ENCODE assay signal across 2 cellular contexts in genomic region chr14:75220097-75220496, GRCh38.
TF ChIP-seq lines count a peak whose summit lies in the region.

No MANE protein-coding gene starts in this region.

TF ChIP-seq in IMR-90, 13 proteins besides CTCF, POLR2A, EP300 and RAD21:
- TF ChIP-seq MXI1 (IDR thresholded peaks at IDR 0.05; ENCODE audit: borderline replicate concordance, low read depth, low read length): no peak
- no peak for TF ChIP-seq MAZ (IDR thresholded peaks at IDR 0.05; ENCODE audit: borderline replicate concordance, low read depth, low read length)
- TF ChIP-seq MAFK (IDR thresholded peaks at IDR 0.05; ENCODE audit: low read depth, low read length): no peak
- no peak for TF ChIP-seq FOS (IDR thresholded peaks at IDR 0.05; ENCODE audit: low read depth, low read length)
- no peak for TF ChIP-seq RFX5 (IDR thresholded peaks at IDR 0.05; ENCODE audit: low read depth, low read length)
- TF ChIP-seq SMC3 (IDR thresholded peaks at IDR 0.05; ENCODE audit: low read depth, low read length): no peak
- no peak for TF ChIP-seq ELK1 (IDR thresholded peaks at IDR 0.05; ENCODE audit: borderline replicate concordance, low read depth, low read length)
- no peak for TF ChIP-seq NFE2L2 (IDR thresholded peaks at IDR 0.05; ENCODE audit: low read depth, low read length)
- no peak for TF ChIP-seq BHLHE40 (IDR thresholded peaks at IDR 0.05; ENCODE audit: low read depth, low read length)
- no peak for TF ChIP-seq USF2 (IDR thresholded peaks at IDR 0.05; ENCODE audit: low read depth, low read length)
- no peak for TF ChIP-seq RCOR1 (IDR thresholded peaks at IDR 0.05; ENCODE audit: insufficient replicate concordance, low read length)
- no peak for TF ChIP-seq CEBPB (IDR thresholded peaks at IDR 0.05; ENCODE audit: low read depth, low read length)
- no peak for TF ChIP-seq CHD1 (IDR thresholded peaks at IDR 0.05; ENCODE audit: low read depth, low read length)

TF ChIP-seq in H1, 55 proteins besides CTCF, POLR2A, EP300 and RAD21:
- no peak for TF ChIP-seq SP1 (IDR thresholded peaks at IDR 0.05; ENCODE audit: low read depth, low read length)
- TF ChIP-seq ZNF274 (IDR thresholded peaks at IDR 0.05; ENCODE audit: borderline replicate concordance, extremely low read depth, low read length): no peak
- TF ChIP-seq POU5F1 (IDR thresholded peaks at IDR 0.05; ENCODE audit: low read depth, low read length): no peak
- TF ChIP-seq POLR2AphosphoS5 (IDR thresholded peaks at IDR 0.05; ENCODE audit: low read depth, low read length): no peak
- TF ChIP-seq PHF8 (conservative IDR thresholded peaks at IDR 0.05; ENCODE audit: low read depth, low read length): no peak
- TF ChIP-seq GTF2F1 (IDR thresholded peaks at IDR 0.05; ENCODE audit: borderline replicate concordance, low read depth, low read length): no peak
- no peak for TF ChIP-seq TAF7 (optimal IDR thresholded peaks at IDR 0.05; ENCODE audit: borderline replicate concordance, low read depth, low read length)
